ENCODE assay signal across 13 cellular contexts in genomic region chr15:71781179-71781964, GRCh38. TPM values are rescaled to one million over a fixed set of nuclear protein-coding genes. Genes with fewer than 3 reads are reported as not detected.
DNase-seq lines count a peak whose midpoint lies in the region; ATAC-seq and TF ChIP-seq lines count a peak whose summit lies in the region.
"Had no signal": no experiment of that assay in that cellular context is flagged by ENCODE, and none has a peak within 500 bp of the region (broad histone marks: within the 10 kb centered on the region; RNA-seq: fewer than 3 reads in every experiment).

No MANE protein-coding gene starts in this region.

- TF ChIP-seq POLR2A in spleen (IDR thresholded peaks at IDR 0.05) = no peak

- CTCF ChIA-PET in activated CD8-positive, alpha-beta memory T cell treated with anti-CD3 and anti-CD28 coated beads, Interleukin-2, amount 10 ng/mL, durations not matched to agents 7 days and 5 days (lab: Charles Lee) = interaction anchor here (0.6 to 4.8 kb wide), 13 partner anchors 10 to 447 kb away, joined by 3 to 36 read pairs (median 7); no protein-coding TSS in a partner anchor
- CTCF ChIA-PET in MCF 10A (lab: Yijun Ruan, JAX) = interaction anchor here (0.6 to 5.1 kb wide), 17 partner anchors 8 to 1355 kb away, joined by 3 to 35 read pairs (median 6); no protein-coding TSS in a partner anchor

- POLR2A ChIA-PET in MCF 10A (lab: Yijun Ruan, JAX) = interaction anchor here (0.5 to 1.9 kb wide), 5 partner anchors 10 to 346 kb away, joined by 3 to 10 read pairs (median 3); no protein-coding TSS in a partner anchor

- DNase-seq in activated CD8-positive, alpha-beta memory T cell treated with anti-CD3 and anti-CD28 coated beads, Interleukin-2, amount 10 ng/mL, durations not matched to agents 7 days and 5 days = peak; percentile 61
- no peak for DNase-seq in activated CD8-positive, alpha-beta memory T cell treated with anti-CD3 and anti-CD28 coated beads, Interleukin-2, amount 50 U/mL, for 4 hours
- DNase-seq in amniotic epithelial cell (ENCODE audit: low read depth) = peak; percentile 51
- no peak for DNase-seq in stimulated activated effector memory CD8-positive, alpha-beta T cell treated with anti-CD3 and anti-CD28 coated beads, Interleukin-12 subunit alpha, Interleukin-12 subunit beta, amount 100 ng/mL, for 72 hours (ENCODE audit: low spot score in 2 of 2)
- no peak for DNase-seq in spleen
- DNase-seq in MCF 10A (ENCODE audit: unreplicated experiment) = no peak
- DNase-seq: effector CD4-positive, alpha-beta T cell; left ventricle myocardium superior; NCI-H187 treated with DMSO at 0.1 percent for 48 hours had no signal

- H3K36me3 ChIP-seq in spleen = no peaks in the 10 kb centered on the region
- H3K36me3 ChIP-seq: adrenal gland had no signal

- intact Hi-C loops in spleen (cut with DNase I; ENCODE audit: low total_unique reads) = loop anchor here (5.0 kb wide), 1 partner anchor 376 kb away; no protein-coding TSS in a partner anchor
- intact Hi-C loops in MCF 10A (cut with micrococcal nuclease) = loop anchor here (5.0 kb wide), 1 partner anchor 376 kb away; no protein-coding TSS in a partner anchor

- peak overlapping the region; percentile 82 for H3K27ac Mint-ChIP-seq in activated CD8-positive, alpha-beta memory T cell treated with anti-CD3 and anti-CD28 coated beads, Interleukin-2, amount 10 ng/mL, durations not matched to agents 7 days and 5 days
- H3K27ac Mint-ChIP-seq in stimulated activated effector memory CD8-positive, alpha-beta T cell treated with anti-CD3 and anti-CD28 coated beads, Interleukin-12 subunit alpha, Interleukin-12 subunit beta, amount 100 ng/mL, for 72 hours = peak overlapping the region; percentile 86
- no peak overlapping the region for H3K27ac Mint-ChIP-seq in MCF 10A (ENCODE audit: low read depth, unreplicated experiment)

- peaks cover 0 to 42% (median 0%) of the 10 kb centered on the region in 7 donors for H3K27me3 ChIP-seq in spleen (replicated peaks in 1 of 7)
- H3K27me3 ChIP-seq: adrenal gland had no signal

- no peaks in the 10 kb centered on the region for H3K9me3 ChIP-seq in spleen
- H3K9me3 ChIP-seq: adrenal gland had no signal

- H3K9me3 Mint-ChIP-seq in activated CD8-positive, alpha-beta memory T cell treated with anti-CD3 and anti-CD28 coated beads, Interleukin-2, amount 10 ng/mL, durations not matched to agents 7 days and 5 days (ENCODE audit: low read depth) = no peaks in the 10 kb centered on the region
- H3K9me3 Mint-ChIP-seq in stimulated activated effector memory CD8-positive, alpha-beta T cell treated with anti-CD3 and anti-CD28 coated beads, Interleukin-12 subunit alpha, Interleukin-12 subunit beta, amount 100 ng/mL, for 72 hours = no peaks in the 10 kb centered on the region
- H3K9me3 Mint-ChIP-seq in MCF 10A (ENCODE audit: unreplicated experiment) = no peaks in the 10 kb centered on the region

- peaks cover 0 to 8% (median 5%) of the 10 kb centered on the region in 6 donors for H3K4me1 ChIP-seq in spleen

- H3K27ac ChIP-seq in spleen = no peak overlapping the region

- H3K27me3 Mint-ChIP-seq in activated CD8-positive, alpha-beta memory T cell treated with anti-CD3 and anti-CD28 coated beads, Interleukin-2, amount 10 ng/mL, durations not matched to agents 7 days and 5 days = peaks cover 11% of the 10 kb centered on the region
- no peaks in the 10 kb centered on the region for H3K27me3 Mint-ChIP-seq in MCF 10A (ENCODE audit: insufficient read depth, unreplicated experiment)

- BruUV-seq in MCF 10A (replicated peaks; lab: Mats Ljungman, UMichigan) = no TSS peak

- TF ChIP-seq CTCF in spleen (IDR thresholded peaks at IDR 0.05 in 8 of 11, conservative IDR thresholded peaks at IDR 0.05 in 3 of 11) (no peak), MCF 10A (IDR thresholded peaks at IDR 0.05; ENCODE audit: unreplicated experiment) (no peak)

- WGBS in spleen, 5 donors = 72 to 87% (median 77%) methylated on average over 9 of the region's 9 CpGs

- peak; percentile 77 for ATAC-seq in activated CD8-positive, alpha-beta memory T cell treated with anti-CD3 and anti-CD28 coated beads, Interleukin-2, amount 10 ng/mL, durations not matched to agents 7 days and 5 days
- ATAC-seq in HG02870 (IDR thresholded peaks at IDR 0.05; ENCODE audit: unreplicated experiment) (peak; percentile 66), GM21423 (IDR thresholded peaks at IDR 0.05; ENCODE audit: unreplicated experiment) (no peak)
- ATAC-seq in stimulated activated effector memory CD8-positive, alpha-beta T cell treated with anti-CD3 and anti-CD28 coated beads, Interleukin-12 subunit alpha, Interleukin-12 subunit beta, amount 100 ng/mL, for 72 hours = peak; percentile 93

- H3K36me3 Mint-ChIP-seq in activated CD8-positive, alpha-beta memory T cell treated with anti-CD3 and anti-CD28 coated beads, Interleukin-2, amount 10 ng/mL, durations not matched to agents 7 days and 5 days = no peaks in the 10 kb centered on the region
- no peaks in the 10 kb centered on the region for H3K36me3 Mint-ChIP-seq in stimulated activated effector memory CD8-positive, alpha-beta T cell treated with anti-CD3 and anti-CD28 coated beads, Interleukin-12 subunit alpha, Interleukin-12 subunit beta, amount 100 ng/mL, for 72 hours
- no peaks in the 10 kb centered on the region for H3K36me3 Mint-ChIP-seq in MCF 10A (ENCODE audit: insufficient read depth, unreplicated experiment)

- no peak overlapping the region for H3K4me3 ChIP-seq in spleen
- H3K4me3 ChIP-seq: adrenal gland had no signal

- peak overlapping the region; percentile 61 for H3K4me3 Mint-ChIP-seq in activated CD8-positive, alpha-beta memory T cell treated with anti-CD3 and anti-CD28 coated beads, Interleukin-2, amount 10 ng/mL, durations not matched to agents 7 days and 5 days
- H3K4me3 Mint-ChIP-seq in stimulated activated effector memory CD8-positive, alpha-beta T cell treated with anti-CD3 and anti-CD28 coated beads, Interleukin-12 subunit alpha, Interleukin-12 subunit beta, amount 100 ng/mL, for 72 hours = peak overlapping the region; percentile 69
- no peak overlapping the region for H3K4me3 Mint-ChIP-seq in MCF 10A (ENCODE audit: unreplicated experiment)

- H3K4me1 Mint-ChIP-seq in activated CD8-positive, alpha-beta memory T cell treated with anti-CD3 and anti-CD28 coated beads, Interleukin-2, amount 10 ng/mL, durations not matched to agents 7 days and 5 days = peaks cover 29% of the 10 kb centered on the region
- H3K4me1 Mint-ChIP-seq in stimulated activated effector memory CD8-positive, alpha-beta T cell treated with anti-CD3 and anti-CD28 coated beads, Interleukin-12 subunit alpha, Interleukin-12 subunit beta, amount 100 ng/mL, for 72 hours = peaks cover 32% of the 10 kb centered on the region
- peaks cover 10% of the 10 kb centered on the region for H3K4me1 Mint-ChIP-seq in MCF 10A (ENCODE audit: insufficient read depth, unreplicated experiment)

RNA-seq across cellular contexts. Expression of gene NR2E3, which starts 29.0 kb away (rescaled TPM):
- not detected for total RNA-seq in activated CD8-positive, alpha-beta memory T cell treated with anti-CD3 and anti-CD28 coated beads, Interleukin-2, amount 10 ng/mL, durations not matched to agents 7 days and 5 days
- total RNA-seq in spleen = under 1 TPM in 1 of 7 donors, not detected in 6; 0.68 TPM
- under 1 TPM in 1 of 3 donors, not detected in 2; 0.10 TPM for polyA plus RNA-seq in spleen
- total RNA-seq in MCF 10A (2022) = 0.49 and 0.56 TPM in 2 replicates
- total RNA-seq: A172, left ventricle myocardium superior had no signal

Comparison
In these comparisons a context has a peak if more than half of its experiments do, and no peak if none do; other contexts are left out.
1. DNase-seq: peak in activated CD8-positive, alpha-beta memory T cell treated with anti-CD3 and anti-CD28 coated beads, Interleukin-2, amount 10 ng/mL, durations not matched to agents 7 days and 5 days (single experiment) and amniotic epithelial cell (single experiment); none in activated CD8-positive, alpha-beta memory T cell treated with anti-CD3 and anti-CD28 coated beads, Interleukin-2, amount 50 U/mL, for 4 hours (single experiment), stimulated activated effector memory CD8-positive, alpha-beta T cell treated with anti-CD3 and anti-CD28 coated beads, Interleukin-12 subunit alpha, Interleukin-12 subunit beta, amount 100 ng/mL, for 72 hours (0 of 2), spleen (single experiment) and MCF 10A (single experiment).